In genomic region chr1:203488539-203488938, GRCh38 we compare ENCODE assay signal across 21 cellular contexts. TPM values are rescaled to one million over a fixed set of nuclear protein-coding genes. Genes with fewer than 3 reads are reported as not detected.
DNase-seq lines count a peak whose midpoint lies in the region; ATAC-seq and TF ChIP-seq lines count a peak whose summit lies in the region.
"Had no signal": no experiment of that assay in that cellular context is flagged by ENCODE, and none has a peak within 500 bp of the region (broad histone marks: within the 10 kb centered on the region; RNA-seq: fewer than 3 reads in every experiment).

No MANE protein-coding gene starts in this region.

- DNase-seq in GM23248: no peak
- no peak for DNase-seq in OCI-LY7 (ENCODE audit: low spot score)
- no peak for DNase-seq in mesenchymal stem cell
- no peak for DNase-seq in stimulated activated effector memory CD8-positive, alpha-beta T cell treated with anti-CD3 and anti-CD28 coated beads, Interleukin-12 subunit alpha, Interleukin-12 subunit beta, amount 100 ng/mL, for 72 hours (ENCODE audit: low spot score in 2 of 2)
- DNase-seq in activated CD4-positive, alpha-beta T cell treated with anti-CD3 and anti-CD28 coated beads for 4 hours: no peak
- no peak for DNase-seq in NCI-H82 (lab: John Stamatoyannopoulos, UW)
- DNase-seq in trophoblast cell: no peak
- DNase-seq: Caco-2; CD4-positive, alpha-beta T cell; GDM1; HCEC 1CT; NCI-H1092 treated with DMSO at 0.1 percent for 48 hours; NCI-H146; NCI-H2171; NCI-H446; NCI-H69 had no signal

- H2BK15ac ChIP-seq in mesenchymal stem cell (ENCODE audit: low read depth, poor library complexity, severe bottlenecking): no peak overlapping the region

- H2AFZ ChIP-seq in GM23248 (no peak overlapping the region), OCI-LY7 (ENCODE audit: low read length) (peak overlapping the region; percentile 86), mesenchymal stem cell (ENCODE audit: low read depth, low read length) (no peak overlapping the region), trophoblast cell (ENCODE audit: insufficient read depth, low read length, poor library complexity) (no peak overlapping the region)

- H3K14ac ChIP-seq in mesenchymal stem cell (ENCODE audit: low read length in 2 of 2): no peak overlapping the region
- H3K14ac ChIP-seq in trophoblast cell (ENCODE audit: low read length): no peak overlapping the region

- H2BK5ac ChIP-seq in mesenchymal stem cell (ENCODE audit: low read depth, low read length, poor library complexity, severe bottlenecking) (no peak overlapping the region), trophoblast cell (ENCODE audit: low read depth, low read length, poor library complexity) (no peak overlapping the region)

- peaks cover 6% of the 10 kb centered on the region for H3K36me3 Mint-ChIP-seq in stimulated activated effector memory CD8-positive, alpha-beta T cell treated with anti-CD3 and anti-CD28 coated beads, Interleukin-12 subunit alpha, Interleukin-12 subunit beta, amount 100 ng/mL, for 72 hours
- H3K36me3 Mint-ChIP-seq: IgD-negative memory B cell had no signal

- H3K9me2 ChIP-seq in GM23248 (ENCODE audit: insufficient read depth) (no peaks in the 10 kb centered on the region), OCI-LY7 (ENCODE audit: insufficient read depth, low read length) (no peaks in the 10 kb centered on the region)

- no TSS peak for BruUV-seq in OCI-LY7 (replicated peaks; lab: Mats Ljungman, UMichigan)

- peak overlapping the region; percentile 72 for H3K4me3 Mint-ChIP-seq in stimulated activated effector memory CD8-positive, alpha-beta T cell treated with anti-CD3 and anti-CD28 coated beads, Interleukin-12 subunit alpha, Interleukin-12 subunit beta, amount 100 ng/mL, for 72 hours

- no peak for TF ChIP-seq CTCF in OCI-LY7 (conservative IDR thresholded peaks at IDR 0.05; ENCODE audit: low read length)

- WGBS in GM23248 (ENCODE audit: low coverage in 1 of 2, low lambda C conversion rate in 2 of 2, missing lambda C conversion rate in 2 of 2), 2 experiments: 64 to 70% methylated on average over 7 of the region's 7 CpGs
- WGBS in mesenchymal stem cell: 94% methylated on average over 4 of the region's 7 CpGs
- WGBS in trophoblast cell (ENCODE audit: extremely low coverage, insufficient coverage, insufficient read length): no CpG with 5 or more reads among the region's 7 CpGs

- no peaks in the 10 kb centered on the region for H3K9me3 Mint-ChIP-seq in stimulated activated effector memory CD8-positive, alpha-beta T cell treated with anti-CD3 and anti-CD28 coated beads, Interleukin-12 subunit alpha, Interleukin-12 subunit beta, amount 100 ng/mL, for 72 hours
- H3K9me3 Mint-ChIP-seq: CD4-positive, alpha-beta T cell; IgD-negative memory B cell had no signal

- no peaks in the 10 kb centered on the region for H3K79me1 ChIP-seq in mesenchymal stem cell (replicated peaks; ENCODE audit: low read length, poor library complexity, severe bottlenecking)
- peaks cover 8% of the 10 kb centered on the region for H3K79me1 ChIP-seq in trophoblast cell (ENCODE audit: low read length)

- peaks cover 8% of the 10 kb centered on the region for H3K4me1 Mint-ChIP-seq in stimulated activated effector memory CD8-positive, alpha-beta T cell treated with anti-CD3 and anti-CD28 coated beads, Interleukin-12 subunit alpha, Interleukin-12 subunit beta, amount 100 ng/mL, for 72 hours

- no peak overlapping the region for H3K4ac ChIP-seq in mesenchymal stem cell (ENCODE audit: low read depth in 1 of 2, low read length in 2 of 2)
- H3K4ac ChIP-seq in trophoblast cell (ENCODE audit: low read depth, low read length): no peak overlapping the region

- no peaks in the 10 kb centered on the region for H4K20me1 ChIP-seq in GM23248 (ENCODE audit: insufficient read depth)
- H4K20me1 ChIP-seq in OCI-LY7 (ENCODE audit: insufficient read depth, low read length): no peaks in the 10 kb centered on the region

- no peak overlapping the region for H3K4me3 ChIP-seq in GM23248
- no peak overlapping the region for H3K4me3 ChIP-seq in OCI-LY7 (ENCODE audit: low read depth, low read length, poor library complexity, severe bottlenecking)
- no peak overlapping the region for H3K4me3 ChIP-seq in mesenchymal stem cell (ENCODE audit: insufficient read depth in 1 of 2, low read depth in 1 of 2, low read length in 2 of 2)
- no peak overlapping the region for H3K4me3 ChIP-seq in trophoblast cell (ENCODE audit: low read depth, low read length)

- H3K9ac ChIP-seq in GM23248 (0 out of 2 replicates have a peak overlapping the region, but pooled peaks have one; percentile 76), mesenchymal stem cell (ENCODE audit: low read length) (peak overlapping the region; percentile 86), trophoblast cell (ENCODE audit: low read length) (no peak overlapping the region)

- H2AK5ac ChIP-seq in mesenchymal stem cell (ENCODE audit: low read length, severe bottlenecking) (no peak overlapping the region), trophoblast cell (ENCODE audit: low read length) (no peak overlapping the region)

- H3K36me3 ChIP-seq in GM23248 (ENCODE audit: low read depth): no peaks in the 10 kb centered on the region
- H3K36me3 ChIP-seq in OCI-LY7 (ENCODE audit: insufficient read depth, low read length): no peaks in the 10 kb centered on the region
- peaks cover 2 to 9% of the 10 kb centered on the region in 2 experiments for H3K36me3 ChIP-seq in mesenchymal stem cell (ENCODE audit: control insufficient read depth in 1 of 2, insufficient read depth in 2 of 2, low read depth in 1 of 2, low read length in 2 of 2)
- no peaks in the 10 kb centered on the region for H3K36me3 ChIP-seq in trophoblast cell (ENCODE audit: control insufficient read depth in 1 of 2, insufficient read depth in 2 of 2, low read length in 2 of 2)

- H4K8ac ChIP-seq in mesenchymal stem cell (ENCODE audit: low read length): no peak overlapping the region
- no peak overlapping the region for H4K8ac ChIP-seq in trophoblast cell (ENCODE audit: low read depth, low read length)

- H3F3A ChIP-seq in GM23248 (ENCODE audit: insufficient read depth): no peaks in the 10 kb centered on the region

- intact Hi-C loops in OCI-LY7 (cut with micrococcal nuclease; ENCODE audit: unreplicated experiment): loop anchor here (5.0 kb wide), 1 partner anchor 46 kb away; no protein-coding TSS in a partner anchor

- no peaks in the 10 kb centered on the region for H3K79me2 ChIP-seq in GM23248 (ENCODE audit: insufficient read depth)
- H3K79me2 ChIP-seq in OCI-LY7 (ENCODE audit: insufficient read depth, low read depth, low read length): no peaks in the 10 kb centered on the region
- H3K79me2 ChIP-seq in trophoblast cell (ENCODE audit: control insufficient read depth, insufficient read depth, low read length, poor library complexity): peaks cover 2% of the 10 kb centered on the region

- H4K91ac ChIP-seq in mesenchymal stem cell (ENCODE audit: low read length) (no peak overlapping the region), trophoblast cell (ENCODE audit: low read depth, low read length) (no peak overlapping the region)

- H3K4me2 ChIP-seq in GM23248 (ENCODE audit: unreplicated experiment) (no peak overlapping the region), OCI-LY7 (ENCODE audit: low read length) (no peak overlapping the region), mesenchymal stem cell (ENCODE audit: low read length, poor library complexity, severe bottlenecking) (no peak overlapping the region), trophoblast cell (ENCODE audit: low read length) (no peak overlapping the region)

- CTCF ChIA-PET in OCI-LY7 (lab: Charles Lee; ENCODE audit: unreplicated experiment): interaction anchor here (0.6 to 1.2 kb wide), 7 partner anchors 23 to 221 kb away, joined by 3 to 6 read pairs (median 3); no protein-coding TSS in a partner anchor

- in situ Hi-C loops in GM23248 (cut with MboI): loop anchor here (10.0 kb wide), 2 partner anchors 124 to 214 kb away; no protein-coding TSS in a partner anchor

- no peaks in the 10 kb centered on the region for H3K9me3 ChIP-seq in GM23248 (ENCODE audit: low read depth)
- no peaks in the 10 kb centered on the region for H3K9me3 ChIP-seq in OCI-LY7 (ENCODE audit: low read length)
- H3K9me3 ChIP-seq in mesenchymal stem cell (ENCODE audit: control insufficient read depth, low read length): no peaks in the 10 kb centered on the region
- H3K9me3 ChIP-seq in trophoblast cell (ENCODE audit: insufficient read depth, low read depth, low read length): peaks cover 2% of the 10 kb centered on the region
- H3K9me3 ChIP-seq: Caco-2 had no signal

- peaks cover 5% of the 10 kb centered on the region for H3K4me1 ChIP-seq in GM23248 (ENCODE audit: insufficient read depth)
- peaks cover 11% of the 10 kb centered on the region for H3K4me1 ChIP-seq in OCI-LY7 (ENCODE audit: insufficient read depth, low read length, poor library complexity, severe bottlenecking)
- peaks cover 3% of the 10 kb centered on the region for H3K4me1 ChIP-seq in mesenchymal stem cell (ENCODE audit: control insufficient read depth, insufficient read depth, low read depth, low read length)
- peaks cover 5 to 7% of the 10 kb centered on the region in 2 experiments for H3K4me1 ChIP-seq in trophoblast cell (ENCODE audit: control insufficient read depth in 1 of 2, insufficient read depth in 2 of 2, low read length in 2 of 2)
- H3K4me1 ChIP-seq: Caco-2 had no signal

- no peak overlapping the region for H2BK12ac ChIP-seq in mesenchymal stem cell (ENCODE audit: low read length in 2 of 2)
- H2BK12ac ChIP-seq in trophoblast cell (ENCODE audit: low read length): no peak overlapping the region

- no peak overlapping the region for H3K27ac Mint-ChIP-seq in stimulated activated effector memory CD8-positive, alpha-beta T cell treated with anti-CD3 and anti-CD28 coated beads, Interleukin-12 subunit alpha, Interleukin-12 subunit beta, amount 100 ng/mL, for 72 hours
- H3K27ac Mint-ChIP-seq: IgD-negative memory B cell had no signal

- no peak overlapping the region for H3K27ac ChIP-seq in GM23248
- no peak overlapping the region for H3K27ac ChIP-seq in OCI-LY7 (ENCODE audit: low read depth, low read length, poor library complexity, severe bottlenecking)
- H3K27ac ChIP-seq in mesenchymal stem cell (ENCODE audit: low read length, poor library complexity, severe bottlenecking): no peak overlapping the region
- H3K27ac ChIP-seq in trophoblast cell (ENCODE audit: low read depth, low read length): no peak overlapping the region

- no peak overlapping the region for H3K18ac ChIP-seq in mesenchymal stem cell (ENCODE audit: low read depth in 1 of 2, low read length in 2 of 2)
- H3K18ac ChIP-seq in trophoblast cell (ENCODE audit: low read length): no peak overlapping the region

- no peak overlapping the region for H4K12ac ChIP-seq in trophoblast cell (ENCODE audit: low read depth, low read length)

- POLR2A ChIA-PET in OCI-LY7 (lab: Charles Lee): interaction anchor here (1.0 kb wide), 1 partner anchor 218 kb away, joined by 3 read pairs; no protein-coding TSS in a partner anchor

- H3K27me3 ChIP-seq in GM23248 (replicated peaks; ENCODE audit: insufficient read depth) (no peaks in the 10 kb centered on the region), mesenchymal stem cell (ENCODE audit: control insufficient read depth in 1 of 2, insufficient read depth in 1 of 2, low read length in 2 of 2) (peaks cover 13 to 27% of the 10 kb centered on the region in 2 experiments), trophoblast cell (ENCODE audit: insufficient read depth, low read length) (no peaks in the 10 kb centered on the region)

- no peak for ATAC-seq in stimulated activated effector memory CD8-positive, alpha-beta T cell treated with anti-CD3 and anti-CD28 coated beads, Interleukin-12 subunit alpha, Interleukin-12 subunit beta, amount 100 ng/mL, for 72 hours

- no peak overlapping the region for H2BK120ac ChIP-seq in mesenchymal stem cell (ENCODE audit: low read depth, low read length)
- no peak overlapping the region for H2BK120ac ChIP-seq in trophoblast cell (ENCODE audit: insufficient read depth, low read length, poor library complexity)

- H3K23ac ChIP-seq in mesenchymal stem cell (ENCODE audit: low read length in 2 of 2) (no peak overlapping the region), trophoblast cell (ENCODE audit: low read length) (no peak overlapping the region)

RNA-seq across cellular contexts. Expression of gene OPTC, which starts 5.4 kb away (rescaled TPM):
- total RNA-seq in GM23248 (2014; rRNA removed; shearing (Covaris generic)): not detected in 2 replicates
- polyA plus RNA-seq in GM23248 (2016; fragmentation: Nextera tagmentation; extraction: Ambion mirVana): not detected in 2 replicates
- not detected in 2 replicates for total RNA-seq in OCI-LY7 (2014; rRNA removed; shearing (Covaris generic))
- total RNA-seq in OCI-LY7 (2022): not detected in 2 replicates
- not detected for polyA plus RNA-seq in mesenchymal stem cell (2013, experiment 1 of 2)
- not detected for polyA plus RNA-seq in mesenchymal stem cell (2013, experiment 2 of 2)
- 0.47 TPM in 2 replicates for polyA plus RNA-seq in trophoblast cell (2013)
- total RNA-seq: A172; Caco-2; CD4-positive, alpha-beta T cell; Daoy; LHCN-M2 had no signal
- polyA plus RNA-seq: BJ, IgD-negative memory B cell had no signal

RNA-seq across cellular contexts. Expression of gene PRELP, which starts 12.9 kb away (rescaled TPM):
- total RNA-seq in GM23248 (2014; rRNA removed; shearing (Covaris generic)): under 0.01 and 0.32 TPM in 2 replicates
- polyA plus RNA-seq in GM23248 (2016; fragmentation: Nextera tagmentation; extraction: Ambion mirVana): 1.6 and 1.7 TPM in 2 replicates
- 0.03 TPM in 1 of 2 replicates, not detected in the other for total RNA-seq in OCI-LY7 (2014; rRNA removed; shearing (Covaris generic))
- total RNA-seq in OCI-LY7 (2022): not detected in 2 replicates
- polyA plus RNA-seq in mesenchymal stem cell (2013, experiment 1 of 2): 2.2 TPM
- 2.1 TPM for polyA plus RNA-seq in mesenchymal stem cell (2013, experiment 2 of 2)
- 2.3 and 2.4 TPM in 2 replicates for polyA plus RNA-seq in trophoblast cell (2013)
- total RNA-seq: A172; Caco-2; CD4-positive, alpha-beta T cell; Daoy had no signal
- polyA plus RNA-seq: IgD-negative memory B cell had no signal
